ENCODE assay signal across 8 cellular contexts in the genomic region with DNA sequence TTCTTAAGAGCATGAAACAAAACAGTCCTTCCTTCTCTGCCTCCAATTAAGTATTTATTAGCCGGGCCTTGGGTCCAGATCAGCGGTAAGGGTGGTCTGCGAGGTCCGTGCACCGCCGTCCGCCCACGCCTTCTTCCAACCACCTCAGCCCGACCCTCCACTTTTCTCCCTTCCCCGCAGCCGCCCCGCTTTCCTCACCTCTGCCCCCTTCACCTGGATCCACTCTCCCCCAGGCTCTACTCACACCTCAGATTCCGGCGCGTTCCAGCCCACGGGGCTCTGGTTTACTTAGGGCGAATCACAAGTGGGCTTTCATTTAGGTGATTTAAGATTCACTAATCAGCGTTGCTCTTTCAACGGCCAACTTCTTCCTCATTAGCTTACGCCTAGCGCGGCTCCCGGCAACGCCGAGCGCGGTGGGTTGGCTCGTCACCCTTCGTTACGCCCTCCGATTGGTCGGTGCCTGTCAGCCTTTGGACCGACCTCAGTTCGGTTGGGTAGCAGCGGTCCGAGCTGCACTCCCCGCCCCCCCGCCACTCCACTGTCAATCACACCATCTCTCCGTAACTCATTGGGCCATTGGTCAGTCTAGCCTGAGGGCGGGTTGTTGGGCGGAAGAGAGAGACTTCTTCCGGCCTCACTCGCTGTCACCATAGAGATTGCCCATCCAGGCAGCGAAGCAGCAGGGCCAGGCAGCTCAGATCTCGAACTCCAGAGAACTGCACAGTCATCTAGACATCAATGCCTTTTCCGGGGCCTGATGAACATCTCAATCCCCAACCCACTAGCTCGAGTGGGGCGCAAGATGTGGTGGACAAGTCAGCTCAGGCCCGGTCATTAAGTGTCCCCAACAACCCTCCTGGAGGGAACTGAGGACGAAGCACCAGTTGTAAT. TPM values are rescaled to one million over a fixed set of nuclear protein-coding genes. Genes with fewer than 3 reads are reported as not detected.
DNase-seq lines count a peak whose midpoint lies in the region; ATAC-seq and TF ChIP-seq lines count a peak whose summit lies in the region.

Gene TMEM218 (minus strand): TSS at position 286 of the 894 bp plus-strand sequence. CDS start 9,385 bp downstream, outside the sequence.

- no TSS peak for BruUV-seq in mammary epithelial cell (replicated peaks; lab: Mats Ljungman, UMichigan)

- no peaks in the 10 kb centered on the region for H3K36me3 ChIP-seq in WERI-Rb-1
- no peaks in the 10 kb centered on the region for H3K36me3 ChIP-seq in mammary epithelial cell (ENCODE audit: insufficient read depth, low read length)
- no peaks in the 10 kb centered on the region for H3K36me3 ChIP-seq in skeletal muscle tissue (ENCODE audit: control insufficient read depth in 3 of 3, insufficient read depth in 3 of 3, low read length in 3 of 3)

- CTCF ChIA-PET in mammary epithelial cell (lab: Charles Lee; ENCODE audit: low non-redundant PET): interaction anchor here (0.9 kb wide), 1 partner anchor 13 kb away, joined by 6 read pairs; no protein-coding TSS in a partner anchor

- peaks cover 4% of the 10 kb centered on the region for H3K4me1 ChIP-seq in mammary epithelial cell (ENCODE audit: insufficient read depth, low read length)
- H3K4me1 ChIP-seq in skeletal muscle tissue (ENCODE audit: control insufficient read depth in 3 of 3, insufficient read depth in 3 of 3, low read length in 3 of 3): peaks cover 8 to 12% (median 11%) of the 10 kb centered on the region in 3 donors

- H3K4me3 ChIP-seq in WERI-Rb-1 (ENCODE audit: low read depth, low read length) (peak within 1 kb of the TSS; percentile 88), mammary epithelial cell (replicated peaks in 1 of 3; ENCODE audit: insufficient read depth in 1 of 3, low read depth in 2 of 3, low read length in 3 of 3) (peak within 1 kb of the TSS; percentile 68 to 90 (median 72)), iPS-18c (ENCODE audit: insufficient read depth, low read depth, low read length) (peak within 1 kb of the TSS; percentile 67), skeletal muscle tissue (ENCODE audit: low read length in 3 of 3) (peak within 1 kb of the TSS; percentile 92 to 93 (median 92))

- peaks cover 12% of the 10 kb centered on the region for H3K79me2 ChIP-seq in mammary epithelial cell (ENCODE audit: insufficient read depth, low read length)

- WGBS in mammary epithelial cell (ENCODE audit: low coverage, missing lambda C conversion rate): 9% methylated on average over 40 of the region's 50 CpGs

- in situ Hi-C loops in ACHN (cut with HindIII; ENCODE audit: low pct_ligation_motif_present, low pct_unique_long_range_greater_than_20kb, low sequenced_read_pairs) (no loop called here), mammary epithelial cell (cut with MboI; ENCODE audit: low sequenced_read_pairs in 2 of 2) (no loop called here)

- H3K27me3 ChIP-seq in WERI-Rb-1 (ENCODE audit: insufficient read depth, low read depth, severe bottlenecking) (no peaks in the 10 kb centered on the region), mammary epithelial cell (ENCODE audit: insufficient read depth, low read length) (no peaks in the 10 kb centered on the region), skeletal muscle tissue (ENCODE audit: control insufficient read depth in 3 of 3, insufficient read depth in 3 of 3, low read length in 3 of 3) (no peaks in the 10 kb centered on the region)

- TF ChIP-seq CTCF in WERI-Rb-1 (IDR thresholded peaks at IDR 0.05; ENCODE audit: low read depth, low read length): no peak
- no peak for TF ChIP-seq CTCF in mammary epithelial cell (conservative IDR thresholded peaks at IDR 0.05 in 1 of 2, IDR thresholded peaks at IDR 0.05 in 1 of 2; ENCODE audit: extremely low read depth in 1 of 2, insufficient read depth in 1 of 2, low read depth in 1 of 2, low read length in 2 of 2)

- H3K9me3 ChIP-seq in WERI-Rb-1 (ENCODE audit: severe bottlenecking) (no peaks in the 10 kb centered on the region), mammary epithelial cell (replicated peaks; ENCODE audit: insufficient read depth, low read length) (no peaks in the 10 kb centered on the region), iPS-18c (ENCODE audit: control insufficient read depth, insufficient read depth, low read length) (no peaks in the 10 kb centered on the region), skeletal muscle tissue (ENCODE audit: control insufficient read depth in 3 of 3, low read length in 3 of 3) (no peaks in the 10 kb centered on the region)

- peak within 1 kb of the TSS; percentile 79 for H3K4me2 ChIP-seq in mammary epithelial cell (ENCODE audit: insufficient read depth, low read depth, low read length)

- H2AFZ ChIP-seq in mammary epithelial cell (ENCODE audit: low read depth, low read length): peak within 1 kb of the TSS; percentile 91

- intact Hi-C loops in mammary epithelial cell (cut with micrococcal nuclease): no loop called here

- peak within 1 kb of the TSS; percentile 68 for H3K9ac ChIP-seq in mammary epithelial cell (ENCODE audit: insufficient read depth, low read length)
- peak within 1 kb of the TSS; percentile 87 to 91 (median 88) for H3K9ac ChIP-seq in skeletal muscle tissue (ENCODE audit: low read depth in 1 of 3, low read length in 3 of 3)

- H4K20me1 ChIP-seq in mammary epithelial cell (ENCODE audit: insufficient read depth, low read length): no peaks in the 10 kb centered on the region

- DNase-seq in ACHN (peak; percentile 98), NCI-H2227 (lab: John Stamatoyannopoulos, UW; ENCODE audit: unreplicated experiment) (peak; percentile 97), WERI-Rb-1 (peak; percentile 99), mammary epithelial cell (peak; percentile 99)

- H3K27ac ChIP-seq in WERI-Rb-1: peak within 1 kb of the TSS; percentile 76
- peak within 1 kb of the TSS; percentile 61 for H3K27ac ChIP-seq in mammary epithelial cell (ENCODE audit: insufficient read depth, low read depth, low read length)
- H3K27ac ChIP-seq in skeletal muscle tissue (ENCODE audit: low read depth, low read length): peak within 1 kb of the TSS; percentile 81

- ATAC-seq in GM18873 (IDR thresholded peaks at IDR 0.05; ENCODE audit: low FRiP score, unreplicated experiment) (peak; percentile 98), HG03139 (IDR thresholded peaks at IDR 0.05; ENCODE audit: unreplicated experiment) (peak; percentile 96)

- dilution Hi-C loops in mammary epithelial cell (cut with HindIII; ENCODE audit: low sequenced_read_pairs): no loop called here

RNA-seq across cellular contexts. Expression of gene TMEM218, which starts in this region (rescaled TPM):
- 10 to 100 TPM; 15.0 to 17.5 TPM for total RNA-seq in mammary epithelial cell
- polyA plus RNA-seq in mammary epithelial cell: 25.6 TPM
- 0.31 TPM for polyA minus RNA-seq in mammary epithelial cell
- total RNA-seq in skeletal muscle tissue: 37.1 TPM

Comparison
In these comparisons a context has a peak if more than half of its experiments do, and no peak if none do; other contexts are left out.
1. Peak in every context shown above with its lines: DNase-seq, ATAC-seq, H3K4me3 ChIP-seq and H3K27ac ChIP-seq.